In genomic region chr12:29781176-29781575, GRCh38 we compare ENCODE assay signal across 13 cellular contexts. TPM values are rescaled to one million over a fixed set of nuclear protein-coding genes. Genes with fewer than 3 reads are reported as not detected.
DNase-seq lines count a peak whose midpoint lies in the region; ATAC-seq and TF ChIP-seq lines count a peak whose summit lies in the region.
"Had no signal": no experiment of that assay in that cellular context is flagged by ENCODE, and none has a peak within 500 bp of the region (broad histone marks: within the 10 kb centered on the region; RNA-seq: fewer than 3 reads in every experiment).

No MANE protein-coding gene starts in this region.

- H3K4me1 ChIP-seq in heart left ventricle (peaks cover 0 to 52% (median 12%) of the 10 kb centered on the region in 12 donors), esophagus squamous epithelium (peaks cover 3 to 50% (median 4%) of the 10 kb centered on the region in 3 donors), vagina (peaks cover 16% of the 10 kb centered on the region)

- no peak for DNase-seq in heart left ventricle
- DNase-seq in cardiac septum (ENCODE audit: low spot score) = no peak
- DNase-seq in esophagus squamous epithelium (lab: John Stamatoyannopoulos, UW) = no peak
- DNase-seq in osteocyte (ENCODE audit: extremely low spot score, unreplicated experiment) = no peak
- DNase-seq in vagina (ENCODE audit: extremely low spot score in 2 of 2) = no peak
- no peak for DNase-seq in NOMO-1 (lab: John Stamatoyannopoulos, UW; ENCODE audit: unreplicated experiment in 2 of 2)
- no peak for DNase-seq in OCI-M1 (lab: John Stamatoyannopoulos, UW)
- DNase-seq: activated B cell treated with CpG ODN at 0.5 μM for 24 hours, Karpas-422, NCI-H187 treated with DMSO at 0.1 percent for 48 hours, substantia nigra had no signal

- intact Hi-C loops in heart left ventricle (cut with DNase I) (loop anchor here in 9 of 10 donors (5.0 to 10.0 kb wide), 13 partner anchors 44 to 236 kb away; no protein-coding TSS in a partner anchor), cardiac septum (cut with DNase I) (loop anchor here (5.0 kb wide), 1 partner anchor 229 kb away; no protein-coding TSS in a partner anchor), esophagus squamous epithelium (cut with DNase I) (no loop called here), vagina (cut with DNase I) (loop anchor here (10.0 kb wide), 1 partner anchor 46 kb away; no protein-coding TSS in a partner anchor)

- H3K27ac ChIP-seq in heart left ventricle (peak overlapping the region in 4 of 12 donors; percentile 85 to 93 (median 90)), esophagus squamous epithelium (peak overlapping the region in 1 of 4 donors; percentile 79), vagina (no peak overlapping the region)
- H3K27ac ChIP-seq: A549 had no signal

- H3K4me1 Mint-ChIP-seq in osteocyte (ENCODE audit: unreplicated experiment) = peaks cover 46% of the 10 kb centered on the region

- no peak for TF ChIP-seq POLR2A in heart left ventricle (IDR thresholded peaks at IDR 0.05)
- no peak for TF ChIP-seq POLR2A in esophagus squamous epithelium (IDR thresholded peaks at IDR 0.05)
- TF ChIP-seq POLR2A in vagina (IDR thresholded peaks at IDR 0.05) = no peak

- H3K27ac Mint-ChIP-seq in osteocyte (ENCODE audit: unreplicated experiment) = peak overlapping the region; percentile 16
- H3K27ac Mint-ChIP-seq: activated B cell treated with CpG ODN at 0.5 μM for 24 hours had no signal

- no peaks in the 10 kb centered on the region for H3K27me3 Mint-ChIP-seq in osteocyte (ENCODE audit: unreplicated experiment)

- peaks cover 0 to 7% (median 1%) of the 10 kb centered on the region in 12 donors for H3K9me3 ChIP-seq in heart left ventricle
- no peaks in the 10 kb centered on the region for H3K9me3 ChIP-seq in esophagus squamous epithelium
- H3K9me3 ChIP-seq in vagina = no peaks in the 10 kb centered on the region

- no peaks in the 10 kb centered on the region for H3K9me3 Mint-ChIP-seq in osteocyte (ENCODE audit: unreplicated experiment)

- H3K27me3 ChIP-seq in heart left ventricle (peaks cover 0 to 12% (median 0%) of the 10 kb centered on the region in 9 donors), esophagus squamous epithelium (peaks cover 0 to 33% (median 0%) of the 10 kb centered on the region in 4 donors), vagina (no peaks in the 10 kb centered on the region)

- no peak for TF ChIP-seq CTCF in heart left ventricle (IDR thresholded peaks at IDR 0.05)
- no peak for TF ChIP-seq CTCF in esophagus squamous epithelium (IDR thresholded peaks at IDR 0.05)
- no peak for TF ChIP-seq CTCF in osteocyte (IDR thresholded peaks at IDR 0.05)
- no peak for TF ChIP-seq CTCF in vagina (IDR thresholded peaks at IDR 0.05)

- peaks cover 7% of the 10 kb centered on the region for H3K36me3 Mint-ChIP-seq in osteocyte (ENCODE audit: unreplicated experiment)

- H3K36me3 ChIP-seq in heart left ventricle (no peaks in the 10 kb centered on the region), esophagus squamous epithelium (no peaks in the 10 kb centered on the region), vagina (no peaks in the 10 kb centered on the region)

- H3K4me3 ChIP-seq in heart left ventricle (peak overlapping the region in 10 of 12 donors; percentile 68 to 97 (median 86)), esophagus squamous epithelium (peak overlapping the region in 3 of 4 donors; percentile 64 to 86 (median 69)), vagina (peak overlapping the region; percentile 65 to 83)
- H3K4me3 ChIP-seq: A549 had no signal

- ATAC-seq in heart left ventricle = no peak
- no peak for ATAC-seq in HG02763 (IDR thresholded peaks at IDR 0.05; ENCODE audit: unreplicated experiment)
- ATAC-seq: A549 had no signal

- peak overlapping the region; percentile 96 for H3K4me3 Mint-ChIP-seq in osteocyte (ENCODE audit: unreplicated experiment)
- H3K4me3 Mint-ChIP-seq: activated B cell treated with CpG ODN at 0.5 μM for 24 hours had no signal

RNA-seq across cellular contexts. Expression of gene TMTC1, which starts 2.6 kb away (rescaled TPM):
- 100 to 1,000 TPM in 1 of 9 donors, 10 to 100 TPM in 8; 24.9 to 101 (median 41.4) TPM for total RNA-seq in heart left ventricle
- polyA plus RNA-seq in heart left ventricle = 10 to 100 TPM in 1 of 2 donors, 1 to 10 TPM in 1; 8.8 to 44.6 TPM
- total RNA-seq in cardiac septum = 33.2 TPM
- 10 to 100 TPM in 3 of 4 donors, 1 to 10 TPM in 1; 2.5 to 31.9 (median 14.7) TPM for total RNA-seq in esophagus squamous epithelium
- 35.3 and 37.5 TPM in 2 replicates for total RNA-seq in osteocyte
- total RNA-seq in vagina = 63.8 TPM
- total RNA-seq: activated B cell treated with CpG ODN at 0.5 μM for 24 hours had no signal
